ENCODE assay signal across 8 cellular contexts in genomic region chr11:110431212-110432073, GRCh38. TPM values are rescaled to one million over a fixed set of nuclear protein-coding genes. Genes with fewer than 3 reads are reported as not detected.
DNase-seq lines count a peak whose midpoint lies in the region; TF ChIP-seq lines count a peak whose summit lies in the region.

No MANE protein-coding gene starts in this region.

- WGBS in ectodermal cell, 2 experiments = 88% methylated on average over 8 to 9 of the region's 10 CpGs

- H3K36me3 ChIP-seq in OCI-LY3 (replicated peaks; ENCODE audit: low read depth, low read length) (no peaks in the 10 kb centered on the region), ectodermal cell (ENCODE audit: control insufficient read depth, insufficient read depth, low read length) (no peaks in the 10 kb centered on the region)

- H3K4me1 ChIP-seq in OCI-LY3 (ENCODE audit: low read length) = peaks cover 34% of the 10 kb centered on the region
- peaks cover 7% of the 10 kb centered on the region for H3K4me1 ChIP-seq in ectodermal cell (ENCODE audit: control insufficient read depth, insufficient read depth, low read length)

- POLR2A ChIA-PET in RWPE1 (lab: Yijun Ruan, JAX; ENCODE audit: low non-redundant PET) = interaction anchor here (0.5 kb wide), 1 partner anchor 868 kb away, joined by 5 read pairs; no protein-coding TSS in a partner anchor

- peaks cover 37% of the 10 kb centered on the region for H3K79me2 ChIP-seq in OCI-LY3 (ENCODE audit: low read length)

- no peaks in the 10 kb centered on the region for H3K9me3 ChIP-seq in OCI-LY3 (ENCODE audit: insufficient read depth, low read length)
- no peaks in the 10 kb centered on the region for H3K9me3 ChIP-seq in ectodermal cell (ENCODE audit: control insufficient read depth, low read length)

- no peak overlapping the region for H2AFZ ChIP-seq in OCI-LY3 (ENCODE audit: low read depth, low read length)

- H3K4me3 ChIP-seq in OCI-LY3 (ENCODE audit: low read length) (peak overlapping the region; percentile 94), ectodermal cell (ENCODE audit: insufficient read depth, low read depth, low read length) (peak overlapping the region; percentile 60)

- H3K4me2 ChIP-seq in OCI-LY3 (ENCODE audit: low read length) = peak overlapping the region; percentile 95

- no peak for DNase-seq in activated T-cell treated with anti-CD3 and anti-CD28 coated beads, Interleukin-2, amount 50 U/mL, for 24 hours
- DNase-seq in activated T-cell treated with anti-CD3 and anti-CD28 coated beads for 4 hours (no peak), osteocyte (ENCODE audit: extremely low spot score, unreplicated experiment) (no peak), erythroblast (lab: John Stamatoyannopoulos, UW) (no peak), RWPE1 (ENCODE audit: low spot score) (no peak), GOT3 (lab: John Stamatoyannopoulos, UW) (no peak)

- no peak for TF ChIP-seq POLR2A in erythroblast (IDR thresholded peaks at IDR 0.05; ENCODE audit: low read length)

- H3K4me1 Mint-ChIP-seq in activated T-cell treated with anti-CD3 and anti-CD28 coated beads, Interleukin-2, amount 50 U/mL, for 24 hours (ENCODE audit: low read depth) = peaks cover 58% of the 10 kb centered on the region
- H3K4me1 Mint-ChIP-seq in osteocyte (ENCODE audit: unreplicated experiment) = peaks cover 45% of the 10 kb centered on the region

- H3K9ac ChIP-seq in OCI-LY3 (ENCODE audit: low read length) = peak overlapping the region; percentile 72

- H3K36me3 Mint-ChIP-seq in activated T-cell treated with anti-CD3 and anti-CD28 coated beads, Interleukin-2, amount 50 U/mL, for 24 hours (ENCODE audit: low read depth) = peaks cover 16% of the 10 kb centered on the region
- H3K36me3 Mint-ChIP-seq in osteocyte (ENCODE audit: unreplicated experiment) = no peaks in the 10 kb centered on the region

- CTCF ChIA-PET in RWPE1 (lab: Yijun Ruan, JAX) = no interaction called here

- peak overlapping the region; percentile 98 for H3K27ac Mint-ChIP-seq in activated T-cell treated with anti-CD3 and anti-CD28 coated beads, Interleukin-2, amount 50 U/mL, for 24 hours
- peak overlapping the region; percentile 92 for H3K27ac Mint-ChIP-seq in osteocyte (ENCODE audit: unreplicated experiment)

- H3K27me3 ChIP-seq in OCI-LY3 (ENCODE audit: low read depth, low read length) (no peaks in the 10 kb centered on the region), ectodermal cell (ENCODE audit: control insufficient read depth, insufficient read depth, low read length, poor library complexity, severe bottlenecking) (peaks cover 12% of the 10 kb centered on the region)

- H3K4me3 Mint-ChIP-seq in activated T-cell treated with anti-CD3 and anti-CD28 coated beads, Interleukin-2, amount 50 U/mL, for 24 hours = peak overlapping the region; percentile 98
- peak overlapping the region; percentile 96 for H3K4me3 Mint-ChIP-seq in osteocyte (ENCODE audit: unreplicated experiment)

- no peak for TF ChIP-seq CTCF in OCI-LY3 (IDR thresholded peaks at IDR 0.05; ENCODE audit: low read depth, low read length)
- TF ChIP-seq CTCF in osteocyte (IDR thresholded peaks at IDR 0.05) = no peak
- no peak for TF ChIP-seq CTCF in RWPE1 (conservative IDR thresholded peaks at IDR 0.05; ENCODE audit: low read depth)

- no peaks in the 10 kb centered on the region for H3K9me3 Mint-ChIP-seq in activated T-cell treated with anti-CD3 and anti-CD28 coated beads, Interleukin-2, amount 50 U/mL, for 24 hours
- H3K9me3 Mint-ChIP-seq in osteocyte (ENCODE audit: unreplicated experiment) = no peaks in the 10 kb centered on the region

- no peaks in the 10 kb centered on the region for H3K27me3 Mint-ChIP-seq in activated T-cell treated with anti-CD3 and anti-CD28 coated beads, Interleukin-2, amount 50 U/mL, for 24 hours
- H3K27me3 Mint-ChIP-seq in osteocyte (ENCODE audit: unreplicated experiment) = no peaks in the 10 kb centered on the region

- no peak overlapping the region for H3K27ac ChIP-seq in OCI-LY3 (ENCODE audit: low read length)
- H3K27ac ChIP-seq in ectodermal cell (ENCODE audit: insufficient read depth, low read depth, low read length, poor library complexity, severe bottlenecking) = no peak overlapping the region
- no peak overlapping the region for H3K27ac ChIP-seq in RWPE1

- peaks cover 30% of the 10 kb centered on the region; the same call in 1 of the 2 replicates for H4K20me1 ChIP-seq in OCI-LY3 (ENCODE audit: insufficient read depth, low read length)

RNA-seq across cellular contexts. Expression of gene FDX1, which starts 1.7 kb away (rescaled TPM):
- 9.9 TPM for polyA plus RNA-seq in ectodermal cell (2013, experiment 1 of 4)
- polyA plus RNA-seq in ectodermal cell (2013, experiment 2 of 4) = 9.9 TPM
- polyA plus RNA-seq in ectodermal cell (2013, experiment 3 of 4) = 8.5 TPM
- polyA plus RNA-seq in ectodermal cell (2013, experiment 4 of 4) = 9.2 TPM
- 6.3 and 7.1 TPM in 2 replicates for total RNA-seq in osteocyte
